In the genomic region with DNA sequence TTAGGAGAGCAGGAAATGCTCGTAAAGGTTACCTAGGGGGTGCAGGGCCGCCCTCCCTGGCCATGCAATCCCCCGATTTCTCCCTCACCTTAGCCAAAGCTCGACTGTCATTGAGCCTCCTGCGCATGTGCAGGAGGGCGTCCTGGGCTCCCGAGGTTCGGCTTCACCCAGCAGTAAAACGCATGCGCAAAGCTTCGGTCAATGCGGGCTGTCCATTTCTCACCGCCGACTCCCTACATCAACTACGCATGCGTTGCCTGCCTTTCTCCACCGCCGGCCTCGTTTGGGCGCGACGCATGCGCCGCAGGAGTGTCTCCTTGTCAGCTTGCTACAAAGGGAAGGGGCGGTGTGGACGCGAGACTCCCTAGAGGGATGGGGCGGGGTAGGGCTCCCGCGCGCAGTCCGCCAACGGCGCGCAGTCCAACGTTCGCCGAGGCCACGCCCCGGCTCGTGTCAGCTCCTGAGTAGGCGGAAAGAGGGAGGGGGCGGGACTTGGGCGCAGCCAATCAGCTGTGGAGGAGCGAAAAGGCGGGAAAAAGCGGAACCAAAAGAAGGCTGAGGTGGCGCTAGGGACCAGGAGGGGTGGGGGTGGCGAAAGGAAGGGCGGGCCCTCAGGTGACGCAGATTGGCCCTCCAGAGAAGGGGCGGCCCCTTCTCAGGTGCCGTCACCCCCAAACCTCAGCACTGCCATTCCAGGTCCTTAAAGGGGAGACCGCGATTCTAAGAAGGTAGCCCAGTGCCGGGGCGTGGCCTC, we compare ENCODE assay signal across 1 cellular context.
TF ChIP-seq lines count a peak whose summit lies in the region.

A gene with protein sequence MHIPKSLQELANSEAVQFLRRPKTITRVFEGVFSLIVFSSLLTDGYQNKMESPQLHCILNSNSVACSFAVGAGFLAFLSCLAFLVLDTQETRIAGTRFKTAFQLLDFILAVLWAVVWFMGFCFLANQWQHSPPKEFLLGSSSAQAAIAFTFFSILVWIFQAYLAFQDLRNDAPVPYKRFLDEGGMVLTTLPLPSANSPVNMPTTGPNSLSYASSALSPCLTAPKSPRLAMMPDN (plus strand): TSS at position 558 of the 754 bp plus-strand sequence. CDS start 1,476 bp downstream, outside the sequence.
A gene (minus strand): TSS at position 131 of the 754 bp plus-strand sequence. CDS start 20 bp downstream, at position 111.

TF ChIP-seq in WTC11, 78 proteins besides CTCF, POLR2A, EP300 and RAD21 (continued from another document):
- TF ChIP-seq, protein P1, sequence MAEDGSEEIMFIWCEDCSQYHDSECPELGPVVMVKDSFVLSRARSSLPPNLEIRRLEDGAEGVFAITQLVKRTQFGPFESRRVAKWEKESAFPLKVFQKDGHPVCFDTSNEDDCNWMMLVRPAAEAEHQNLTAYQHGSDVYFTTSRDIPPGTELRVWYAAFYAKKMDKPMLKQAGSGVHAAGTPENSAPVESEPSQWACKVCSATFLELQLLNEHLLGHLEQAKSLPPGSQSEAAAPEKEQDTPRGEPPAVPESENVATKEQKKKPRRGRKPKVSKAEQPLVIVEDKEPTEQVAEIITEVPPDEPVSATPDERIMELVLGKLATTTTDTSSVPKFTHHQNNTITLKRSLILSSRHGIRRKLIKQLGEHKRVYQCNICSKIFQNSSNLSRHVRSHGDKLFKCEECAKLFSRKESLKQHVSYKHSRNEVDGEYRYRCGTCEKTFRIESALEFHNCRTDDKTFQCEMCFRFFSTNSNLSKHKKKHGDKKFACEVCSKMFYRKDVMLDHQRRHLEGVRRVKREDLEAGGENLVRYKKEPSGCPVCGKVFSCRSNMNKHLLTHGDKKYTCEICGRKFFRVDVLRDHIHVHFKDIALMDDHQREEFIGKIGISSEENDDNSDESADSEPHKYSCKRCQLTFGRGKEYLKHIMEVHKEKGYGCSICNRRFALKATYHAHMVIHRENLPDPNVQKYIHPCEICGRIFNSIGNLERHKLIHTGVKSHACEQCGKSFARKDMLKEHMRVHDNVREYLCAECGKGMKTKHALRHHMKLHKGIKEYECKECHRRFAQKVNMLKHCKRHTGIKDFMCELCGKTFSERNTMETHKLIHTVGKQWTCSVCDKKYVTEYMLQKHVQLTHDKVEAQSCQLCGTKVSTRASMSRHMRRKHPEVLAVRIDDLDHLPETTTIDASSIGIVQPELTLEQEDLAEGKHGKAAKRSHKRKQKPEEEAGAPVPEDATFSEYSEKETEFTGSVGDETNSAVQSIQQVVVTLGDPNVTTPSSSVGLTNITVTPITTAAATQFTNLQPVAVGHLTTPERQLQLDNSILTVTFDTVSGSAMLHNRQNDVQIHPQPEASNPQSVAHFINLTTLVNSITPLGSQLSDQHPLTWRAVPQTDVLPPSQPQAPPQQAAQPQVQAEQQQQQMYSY (CRISPR knock-in tag; IDR thresholded peaks at IDR 0.05) = no peak
- no peak for TF ChIP-seq ZNF121 (CRISPR knock-in tag; IDR thresholded peaks at IDR 0.05)
- TF ChIP-seq, protein P2, sequence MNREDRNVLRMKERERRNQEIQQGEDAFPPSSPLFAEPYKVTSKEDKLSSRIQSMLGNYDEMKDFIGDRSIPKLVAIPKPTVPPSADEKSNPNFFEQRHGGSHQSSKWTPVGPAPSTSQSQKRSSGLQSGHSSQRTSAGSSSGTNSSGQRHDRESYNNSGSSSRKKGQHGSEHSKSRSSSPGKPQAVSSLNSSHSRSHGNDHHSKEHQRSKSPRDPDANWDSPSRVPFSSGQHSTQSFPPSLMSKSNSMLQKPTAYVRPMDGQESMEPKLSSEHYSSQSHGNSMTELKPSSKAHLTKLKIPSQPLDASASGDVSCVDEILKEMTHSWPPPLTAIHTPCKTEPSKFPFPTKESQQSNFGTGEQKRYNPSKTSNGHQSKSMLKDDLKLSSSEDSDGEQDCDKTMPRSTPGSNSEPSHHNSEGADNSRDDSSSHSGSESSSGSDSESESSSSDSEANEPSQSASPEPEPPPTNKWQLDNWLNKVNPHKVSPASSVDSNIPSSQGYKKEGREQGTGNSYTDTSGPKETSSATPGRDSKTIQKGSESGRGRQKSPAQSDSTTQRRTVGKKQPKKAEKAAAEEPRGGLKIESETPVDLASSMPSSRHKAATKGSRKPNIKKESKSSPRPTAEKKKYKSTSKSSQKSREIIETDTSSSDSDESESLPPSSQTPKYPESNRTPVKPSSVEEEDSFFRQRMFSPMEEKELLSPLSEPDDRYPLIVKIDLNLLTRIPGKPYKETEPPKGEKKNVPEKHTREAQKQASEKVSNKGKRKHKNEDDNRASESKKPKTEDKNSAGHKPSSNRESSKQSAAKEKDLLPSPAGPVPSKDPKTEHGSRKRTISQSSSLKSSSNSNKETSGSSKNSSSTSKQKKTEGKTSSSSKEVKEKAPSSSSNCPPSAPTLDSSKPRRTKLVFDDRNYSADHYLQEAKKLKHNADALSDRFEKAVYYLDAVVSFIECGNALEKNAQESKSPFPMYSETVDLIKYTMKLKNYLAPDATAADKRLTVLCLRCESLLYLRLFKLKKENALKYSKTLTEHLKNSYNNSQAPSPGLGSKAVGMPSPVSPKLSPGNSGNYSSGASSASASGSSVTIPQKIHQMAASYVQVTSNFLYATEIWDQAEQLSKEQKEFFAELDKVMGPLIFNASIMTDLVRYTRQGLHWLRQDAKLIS (CRISPR knock-in tag; IDR thresholded peaks at IDR 0.05; ENCODE audit: borderline replicate concordance) = no peak
- no peak for TF ChIP-seq HMGA2 (CRISPR knock-in tag; IDR thresholded peaks at IDR 0.05)
- TF ChIP-seq IRF2 (CRISPR knock-in tag; IDR thresholded peaks at IDR 0.05; ENCODE audit: borderline replicate concordance, low read depth) = no peak
- no peak for TF ChIP-seq NR2C2 (CRISPR knock-in tag; IDR thresholded peaks at IDR 0.05)
- TF ChIP-seq, protein P3, sequence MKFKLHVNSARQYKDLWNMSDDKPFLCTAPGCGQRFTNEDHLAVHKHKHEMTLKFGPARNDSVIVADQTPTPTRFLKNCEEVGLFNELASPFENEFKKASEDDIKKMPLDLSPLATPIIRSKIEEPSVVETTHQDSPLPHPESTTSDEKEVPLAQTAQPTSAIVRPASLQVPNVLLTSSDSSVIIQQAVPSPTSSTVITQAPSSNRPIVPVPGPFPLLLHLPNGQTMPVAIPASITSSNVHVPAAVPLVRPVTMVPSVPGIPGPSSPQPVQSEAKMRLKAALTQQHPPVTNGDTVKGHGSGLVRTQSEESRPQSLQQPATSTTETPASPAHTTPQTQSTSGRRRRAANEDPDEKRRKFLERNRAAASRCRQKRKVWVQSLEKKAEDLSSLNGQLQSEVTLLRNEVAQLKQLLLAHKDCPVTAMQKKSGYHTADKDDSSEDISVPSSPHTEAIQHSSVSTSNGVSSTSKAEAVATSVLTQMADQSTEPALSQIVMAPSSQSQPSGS (CRISPR knock-in tag; IDR thresholded peaks at IDR 0.05; ENCODE audit: borderline replicate concordance, low read depth) = no peak
- TF ChIP-seq, protein P4, sequence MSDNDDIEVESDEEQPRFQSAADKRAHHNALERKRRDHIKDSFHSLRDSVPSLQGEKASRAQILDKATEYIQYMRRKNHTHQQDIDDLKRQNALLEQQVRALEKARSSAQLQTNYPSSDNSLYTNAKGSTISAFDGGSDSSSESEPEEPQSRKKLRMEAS (CRISPR knock-in tag; IDR thresholded peaks at IDR 0.05) = peak; percentile 90; the same call in 1 of the 2 replicates
- TF ChIP-seq JUN (CRISPR knock-in tag; IDR thresholded peaks at IDR 0.05) = no peak
- no peak for TF ChIP-seq SOX15 (CRISPR knock-in tag; IDR thresholded peaks at IDR 0.05)
- no peak for TF ChIP-seq TEAD1 (CRISPR knock-in tag; IDR thresholded peaks at IDR 0.05)
- no peak for TF ChIP-seq ZNF263 (CRISPR knock-in tag; IDR thresholded peaks at IDR 0.05; ENCODE audit: low read depth)
- TF ChIP-seq ZBTB21 (CRISPR knock-in tag; IDR thresholded peaks at IDR 0.05; ENCODE audit: borderline replicate concordance) = peak; percentile 63; the same call in 1 of the 2 replicates
- no peak for TF ChIP-seq TEAD4 (CRISPR knock-in tag; IDR thresholded peaks at IDR 0.05)
- TF ChIP-seq RELA (CRISPR knock-in tag; IDR thresholded peaks at IDR 0.05; ENCODE audit: borderline replicate concordance) = no peak
- TF ChIP-seq FOXP1 (CRISPR knock-in tag; IDR thresholded peaks at IDR 0.05; ENCODE audit: borderline replicate concordance) = peak; percentile 15; the same call in 1 of the 2 replicates
- peak; percentile 87; the same call in 1 of the 2 replicates for TF ChIP-seq NFE2L1 (CRISPR knock-in tag; IDR thresholded peaks at IDR 0.05)
- no peak for TF ChIP-seq TCF7 (CRISPR knock-in tag; IDR thresholded peaks at IDR 0.05; ENCODE audit: low read depth)
- no peak for TF ChIP-seq EMX1 (CRISPR knock-in tag; IDR thresholded peaks at IDR 0.05)
- TF ChIP-seq, protein P5, sequence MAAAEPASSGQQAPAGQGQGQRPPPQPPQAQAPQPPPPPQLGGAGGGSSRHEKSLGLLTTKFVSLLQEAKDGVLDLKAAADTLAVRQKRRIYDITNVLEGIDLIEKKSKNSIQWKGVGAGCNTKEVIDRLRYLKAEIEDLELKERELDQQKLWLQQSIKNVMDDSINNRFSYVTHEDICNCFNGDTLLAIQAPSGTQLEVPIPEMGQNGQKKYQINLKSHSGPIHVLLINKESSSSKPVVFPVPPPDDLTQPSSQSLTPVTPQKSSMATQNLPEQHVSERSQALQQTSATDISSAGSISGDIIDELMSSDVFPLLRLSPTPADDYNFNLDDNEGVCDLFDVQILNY (CRISPR knock-in tag; IDR thresholded peaks at IDR 0.05) = peak; percentile 89
- no peak for TF ChIP-seq SMAD4 (CRISPR knock-in tag; IDR thresholded peaks at IDR 0.05)
- no peak; the same call in 1 of the 2 replicates for TF ChIP-seq ESRRA (CRISPR knock-in tag; IDR thresholded peaks at IDR 0.05; ENCODE audit: borderline replicate concordance)
- TF ChIP-seq, protein P6, sequence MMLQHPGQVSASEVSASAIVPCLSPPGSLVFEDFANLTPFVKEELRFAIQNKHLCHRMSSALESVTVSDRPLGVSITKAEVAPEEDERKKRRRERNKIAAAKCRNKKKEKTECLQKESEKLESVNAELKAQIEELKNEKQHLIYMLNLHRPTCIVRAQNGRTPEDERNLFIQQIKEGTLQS (CRISPR knock-in tag; conservative IDR thresholded peaks at IDR 0.05) = no peak
- peak; percentile 95 for TF ChIP-seq MYBL2 (CRISPR knock-in tag; IDR thresholded peaks at IDR 0.05)
- TF ChIP-seq, protein P7, sequence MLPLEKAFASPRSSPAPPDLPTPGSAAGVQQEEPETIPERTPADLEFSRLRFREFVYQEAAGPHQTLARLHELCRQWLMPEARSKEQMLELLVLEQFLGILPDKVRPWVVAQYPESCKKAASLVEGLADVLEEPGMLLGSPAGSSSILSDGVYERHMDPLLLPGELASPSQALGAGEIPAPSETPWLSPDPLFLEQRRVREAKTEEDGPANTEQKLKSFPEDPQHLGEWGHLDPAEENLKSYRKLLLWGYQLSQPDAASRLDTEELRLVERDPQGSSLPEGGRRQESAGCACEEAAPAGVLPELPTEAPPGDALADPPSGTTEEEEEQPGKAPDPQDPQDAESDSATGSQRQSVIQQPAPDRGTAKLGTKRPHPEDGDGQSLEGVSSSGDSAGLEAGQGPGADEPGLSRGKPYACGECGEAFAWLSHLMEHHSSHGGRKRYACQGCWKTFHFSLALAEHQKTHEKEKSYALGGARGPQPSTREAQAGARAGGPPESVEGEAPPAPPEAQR (CRISPR knock-in tag; IDR thresholded peaks at IDR 0.05) = no peak
